In the genomic region with DNA sequence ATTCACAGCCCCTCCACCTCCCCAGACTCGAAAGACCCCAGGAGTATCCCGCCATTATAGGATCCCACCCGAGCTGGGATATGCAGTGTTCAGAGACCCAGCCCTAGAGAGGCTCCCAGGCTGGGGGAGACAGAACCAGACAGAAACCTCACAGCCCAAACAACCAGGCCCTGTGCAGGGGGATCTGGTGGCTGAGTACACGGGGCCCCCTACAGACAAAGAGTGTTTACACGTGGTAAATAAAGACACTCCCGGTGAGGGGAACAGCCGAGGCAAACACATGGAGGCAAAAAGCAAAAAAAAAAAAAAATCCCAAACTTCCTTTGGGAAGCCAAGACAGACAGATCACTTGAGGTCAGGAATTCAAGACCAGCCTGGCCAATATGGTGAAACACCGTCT, we compare ENCODE assay signal across 26 cellular contexts. TPM values are rescaled to one million over a fixed set of nuclear protein-coding genes. Genes with fewer than 3 reads are reported as not detected.
A peak's percentile ranks its signal among the peaks of the same experiment; 100 is the strongest.
DNase-seq lines count a peak whose midpoint lies in the region; ATAC-seq and TF ChIP-seq lines count a peak whose summit lies in the region.
"Had no signal": no experiment of that assay in that cellular context is flagged by ENCODE, and none has a peak within 500 bp of the region (broad histone marks: within the 10 kb centered on the region; RNA-seq: fewer than 3 reads in every experiment).

No MANE protein-coding gene starts in this region.

- H2BK5ac ChIP-seq in mesendoderm (ENCODE audit: low read length), result no peak overlapping the region

- no peak overlapping the region for H3K4me2 ChIP-seq in mesendoderm (ENCODE audit: low read length)

- H3K36me3 Mint-ChIP-seq in activated T-helper 17 cell treated with anti-CD3 and anti-CD28 coated beads, Interleukin-2, amount 50 U/mL, for 72 hours (ENCODE audit: low read depth), result no peaks in the 10 kb centered on the region

- H2BK15ac ChIP-seq in mesendoderm (replicated peaks; ENCODE audit: low read depth), result no peak overlapping the region

- H3K9ac ChIP-seq in mesendoderm (ENCODE audit: low read length), result no peak overlapping the region
- H3K9ac ChIP-seq: GM23248 had no signal

- H3K27ac ChIP-seq in mesendoderm (ENCODE audit: low read depth, low read length), result no peak overlapping the region
- H3K27ac ChIP-seq: breast epithelium, coronary artery, esophagus muscularis mucosa, gastrocnemius medialis, GM23248, lower lobe of right lung, thyroid gland had no signal

- H3K79me1 ChIP-seq in mesendoderm (ENCODE audit: low read length), result no peaks in the 10 kb centered on the region

- H3K27ac Mint-ChIP-seq in activated T-helper 17 cell treated with anti-CD3 and anti-CD28 coated beads, Interleukin-2, amount 50 U/mL, for 72 hours, result no peak overlapping the region
- H3K27ac Mint-ChIP-seq: CD4-positive, alpha-beta T cell; effector memory CD8-positive, alpha-beta T cell; nephron had no signal

- no peak overlapping the region for H2AK5ac ChIP-seq in mesendoderm (ENCODE audit: low read length)

- no peaks in the 10 kb centered on the region for H3K27me3 ChIP-seq in mesendoderm (ENCODE audit: insufficient read depth, low read length, poor library complexity)
- H3K27me3 ChIP-seq: thyroid gland had no signal

- no peak overlapping the region for H3K56ac ChIP-seq in mesendoderm (ENCODE audit: low read length)

- no peak overlapping the region for H3K4ac ChIP-seq in mesendoderm (ENCODE audit: low read depth, low read length)

- no peak overlapping the region for H3K23ac ChIP-seq in mesendoderm (ENCODE audit: low read length)

- ATAC-seq in activated T-helper 17 cell treated with anti-CD3 and anti-CD28 coated beads, Interleukin-2, amount 50 U/mL, for 72 hours (replicated peaks), result no peak
- ATAC-seq: activated CD4-positive, CD25-positive, alpha-beta regulatory T cell treated with anti-CD3 and anti-CD28 coated beads, Interleukin-2, amount 50 U/mL, for 24 hours; effector memory CD8-positive, alpha-beta T cell; gastrocnemius medialis; lower lobe of right lung; mucosa of descending colon; stimulated activated naive CD8-positive, alpha-beta T cell treated with anti-CD3 and anti-CD28 coated beads, Interleukin-15, amount 100 ng/mL, for 72 hours had no signal

- H3K4me3 ChIP-seq in astrocyte of the spinal cord (ENCODE audit: low read depth, low read length) (no peak overlapping the region), mesendoderm (ENCODE audit: low read length) (no peak overlapping the region)
- H3K4me3 ChIP-seq: breast epithelium, coronary artery, esophagus muscularis mucosa, gastrocnemius medialis, GM23248, lower lobe of right lung, mucosa of descending colon, thyroid gland had no signal

- no peaks in the 10 kb centered on the region for H3K4me1 ChIP-seq in mesendoderm (ENCODE audit: control insufficient read depth, low read depth, low read length)
- H3K4me1 ChIP-seq: breast epithelium, gastrocnemius medialis, lower lobe of right lung, thyroid gland had no signal

- DNase-seq in D341Med (ENCODE audit: low spot score) (peak; percentile 72), GM13977 (ENCODE audit: low spot score) (no peak), astrocyte of the spinal cord (ENCODE audit: low read depth, low spot score) (no peak), mesendoderm (peak; percentile 41)
- DNase-seq in activated effector memory CD4-positive, alpha-beta T cell treated with Interleukin-2 at 50 U/mL for 16 hours, result no peak
- no peak for DNase-seq in activated CD4-positive, alpha-beta T cell treated with anti-CD3 and anti-CD28 coated beads, Interleukin-2, amount 50 U/mL, for 48 hours
- DNase-seq: activated gamma-delta T cell treated with Interleukin-2 at 50 U/mL for 16 hours; CD4-positive, alpha-beta T cell; effector memory CD8-positive, alpha-beta T cell; gastrocnemius medialis; GM23248; hippocampal formation; Kasumi-1; kidney; lower lobe of right lung; mucosa of descending colon; NCI-H2029; OCI-M1; stimulated activated naive CD8-positive, alpha-beta T cell treated with anti-CD3 and anti-CD28 coated beads, Interleukin-15, amount 100 ng/mL, for 72 hours; thyroid gland had no signal

- H3K4me1 Mint-ChIP-seq in activated T-helper 17 cell treated with anti-CD3 and anti-CD28 coated beads, Interleukin-2, amount 50 U/mL, for 72 hours, result no peaks in the 10 kb centered on the region
- H3K4me1 Mint-ChIP-seq: stimulated activated naive CD8-positive, alpha-beta T cell treated with anti-CD3 and anti-CD28 coated beads, Interleukin-15, amount 100 ng/mL, for 72 hours had no signal

- H3K9me3 Mint-ChIP-seq in activated T-helper 17 cell treated with anti-CD3 and anti-CD28 coated beads, Interleukin-2, amount 50 U/mL, for 72 hours, result no peaks in the 10 kb centered on the region
- H3K9me3 Mint-ChIP-seq: CD4-positive, alpha-beta T cell; effector memory CD8-positive, alpha-beta T cell; nephron; stimulated activated naive CD8-positive, alpha-beta T cell treated with anti-CD3 and anti-CD28 coated beads, Interleukin-15, amount 100 ng/mL, for 72 hours had no signal

- WGBS in mesendoderm (ENCODE audit: extremely low coverage, insufficient coverage, low lambda C conversion rate), result no CpG with 5 or more reads among the region's 8 CpGs

- H3K27me3 Mint-ChIP-seq in activated T-helper 17 cell treated with anti-CD3 and anti-CD28 coated beads, Interleukin-2, amount 50 U/mL, for 72 hours, result peaks cover 7% of the 10 kb centered on the region

- in situ Hi-C loops in GM13977 (cut with MboI; ENCODE audit: low pct_unique_long_range_greater_than_20kb, low sequenced_read_pairs, unreplicated experiment) (no loop called here), astrocyte of the spinal cord (cut with HindIII; ENCODE audit: low sequenced_read_pairs) (no loop called here)

- no peak overlapping the region for H3K4me3 Mint-ChIP-seq in activated T-helper 17 cell treated with anti-CD3 and anti-CD28 coated beads, Interleukin-2, amount 50 U/mL, for 72 hours
- H3K4me3 Mint-ChIP-seq: CD4-positive, alpha-beta T cell; effector memory CD8-positive, alpha-beta T cell; nephron; stimulated activated naive CD8-positive, alpha-beta T cell treated with anti-CD3 and anti-CD28 coated beads, Interleukin-15, amount 100 ng/mL, for 72 hours had no signal

- no peak overlapping the region for H4K8ac ChIP-seq in mesendoderm (ENCODE audit: low read depth, low read length)

- H3K79me2 ChIP-seq in mesendoderm (ENCODE audit: control insufficient read depth, insufficient read depth, low read length), result no peaks in the 10 kb centered on the region

- no peaks in the 10 kb centered on the region for H3K36me3 ChIP-seq in mesendoderm (ENCODE audit: control insufficient read depth, insufficient read depth, low read length)
- H3K36me3 ChIP-seq: breast epithelium, esophagus muscularis mucosa, gastrocnemius medialis, lower lobe of right lung, thyroid gland had no signal

- no peak overlapping the region for H2BK120ac ChIP-seq in mesendoderm (ENCODE audit: low read depth, low read length)

- TF ChIP-seq CTCF in GM13977 (IDR thresholded peaks at IDR 0.05; ENCODE audit: extremely low read depth, insufficient read depth, missing control alignments), result peak; percentile 32
- TF ChIP-seq CTCF in astrocyte of the spinal cord (IDR thresholded peaks at IDR 0.05; ENCODE audit: low read depth, low read length), result peak; percentile 8

- no peak overlapping the region for H4K5ac ChIP-seq in mesendoderm (ENCODE audit: low read length)

- H3K18ac ChIP-seq in mesendoderm (ENCODE audit: low read length), result no peak overlapping the region

RNA-seq across cellular contexts. Expression of a gene that starts 25.1 kb away (rescaled TPM):
- 0.21 TPM for polyA plus RNA-seq in mesendoderm (2013, experiment 1 of 2)
- polyA plus RNA-seq in mesendoderm (2013, experiment 2 of 2), result 0.13 TPM
- total RNA-seq in activated T-helper 17 cell treated with anti-CD3 and anti-CD28 coated beads, Interleukin-2, amount 50 U/mL, for 72 hours, result 1 to 10 TPM in 1 of 2 donors, under 1 TPM in 1; 0.48 to 2.4 TPM
- total RNA-seq: thyroid gland had no signal
- polyA plus RNA-seq: GM23248 had no signal

Comparison
In these comparisons a context has a peak if more than half of its experiments do, and no peak if none do; other contexts are left out.
1. DNase-seq: peak in D341Med (single experiment) and mesendoderm (single experiment); none in GM13977 (single experiment), astrocyte of the spinal cord (single experiment), activated effector memory CD4-positive, alpha-beta T cell treated with Interleukin-2 at 50 U/mL for 16 hours (single experiment) and activated CD4-positive, alpha-beta T cell treated with anti-CD3 and anti-CD28 coated beads, Interleukin-2, amount 50 U/mL, for 48 hours (0 of 2).